ENCODE assay signal across 18 cellular contexts in genomic region chr6:12709556-12709955, GRCh38. TPM values are rescaled to one million over a fixed set of nuclear protein-coding genes. Genes with fewer than 3 reads are reported as not detected.
"Had no signal": no experiment of that assay in that cellular context is flagged by ENCODE, and none has a peak within 500 bp of the region (broad histone marks: within the 10 kb centered on the region; RNA-seq: fewer than 3 reads in every experiment).

No MANE protein-coding gene starts in this region.

- H3K9me3 Mint-ChIP-seq: activated CD4-positive, alpha-beta memory T cell treated with anti-CD3 and anti-CD28 coated beads for 36 hours; activated naive CD8-positive, alpha-beta T cell treated with anti-CD3 and anti-CD28 coated beads, Interleukin-2, amount 50 U/mL, for 24 hours; central memory CD8-positive, alpha-beta T cell; nephron; stimulated activated naive CD8-positive, alpha-beta T cell treated with anti-CD3 and anti-CD28 coated beads, Interleukin-15, Interleukin-2, amounts not matched to agents 100 ng/mL and 50 ng/mL, for 24 hours had no signal

- H3K4me3 ChIP-seq: pancreas, psoas muscle, right atrium auricular region, tibial artery had no signal

- H3K27ac Mint-ChIP-seq: activated CD4-positive, alpha-beta memory T cell treated with anti-CD3 and anti-CD28 coated beads for 36 hours; activated naive CD8-positive, alpha-beta T cell treated with anti-CD3 and anti-CD28 coated beads, Interleukin-2, amount 50 U/mL, for 24 hours; nephron; stimulated activated naive CD8-positive, alpha-beta T cell treated with anti-CD3 and anti-CD28 coated beads, Interleukin-15, Interleukin-2, amounts not matched to agents 100 ng/mL and 50 ng/mL, for 24 hours had no signal

- ATAC-seq: activated naive CD8-positive, alpha-beta T cell treated with anti-CD3 and anti-CD28 coated beads, Interleukin-2, amount 50 U/mL, for 24 hours; left ventricle myocardium superior; pancreas; psoas muscle had no signal

- DNase-seq: activated CD4-positive, alpha-beta memory T cell treated with anti-CD3 and anti-CD28 coated beads for 36 hours; activated CD4-positive, alpha-beta T cell treated with anti-CD3 and anti-CD28 coated beads for 48 hours; activated effector memory CD4-positive, alpha-beta T cell treated with anti-CD3 and anti-CD28 coated beads, Interleukin-2, amount 50 U/mL, for 16 hours; activated naive CD4-positive, alpha-beta T cell treated with anti-CD3 and anti-CD28 coated beads, Interleukin-2, amount 50 U/mL, for 16 hours; activated naive CD8-positive, alpha-beta T cell treated with anti-CD3 and anti-CD28 coated beads, Interleukin-2, amount 50 U/mL, for 24 hours; effector memory CD4-positive, alpha-beta T cell; left ventricle myocardium superior; mammary epithelial cell; pancreas; psoas muscle; stimulated activated CD4-positive, alpha-beta T cell treated with anti-CD3 and anti-CD28 coated beads, Interleukin-12 subunit alpha, Interleukin-12 subunit beta, amount 100 ng/mL, for 4 hours; stimulated activated CD4-positive, alpha-beta T cell treated with anti-CD3 and anti-CD28 coated beads, Interleukin-4, amount 100 ng/mL, for 4 hours; substantia nigra; tibial artery had no signal

- H3K36me3 ChIP-seq: pancreas, right atrium auricular region, tibial artery had no signal

- H3K27me3 ChIP-seq: right atrium auricular region had no signal

- H3K4me1 Mint-ChIP-seq: activated naive CD8-positive, alpha-beta T cell treated with anti-CD3 and anti-CD28 coated beads, Interleukin-2, amount 50 U/mL, for 24 hours; central memory CD8-positive, alpha-beta T cell; nephron had no signal

- H3K4me1 ChIP-seq: pancreas, psoas muscle, right atrium auricular region, tibial artery had no signal

- H3K27ac ChIP-seq: pancreas, psoas muscle, right atrium auricular region, tibial artery had no signal

- H3K9me3 ChIP-seq: pancreas, psoas muscle, right atrium auricular region, tibial artery had no signal

- H3K27me3 Mint-ChIP-seq: activated CD4-positive, alpha-beta memory T cell treated with anti-CD3 and anti-CD28 coated beads for 36 hours; central memory CD8-positive, alpha-beta T cell had no signal

- H3K36me3 Mint-ChIP-seq: activated CD4-positive, alpha-beta memory T cell treated with anti-CD3 and anti-CD28 coated beads for 36 hours had no signal

- H3K4me3 Mint-ChIP-seq: activated CD4-positive, alpha-beta memory T cell treated with anti-CD3 and anti-CD28 coated beads for 36 hours; activated naive CD8-positive, alpha-beta T cell treated with anti-CD3 and anti-CD28 coated beads, Interleukin-2, amount 50 U/mL, for 24 hours; central memory CD8-positive, alpha-beta T cell; nephron; stimulated activated naive CD8-positive, alpha-beta T cell treated with anti-CD3 and anti-CD28 coated beads, Interleukin-15, Interleukin-2, amounts not matched to agents 100 ng/mL and 50 ng/mL, for 24 hours had no signal

RNA-seq across cellular contexts. Expression of gene PHACTR1, which starts 7.0 kb away (rescaled TPM):
- total RNA-seq: activated CD4-positive, alpha-beta memory T cell treated with anti-CD3 and anti-CD28 coated beads for 36 hours had no signal
- polyA plus RNA-seq: mammary epithelial cell had no signal
